ENCODE assay signal across 36 cellular contexts in genomic region chr10:43099928-43100327, GRCh38. TPM values are rescaled to one million over a fixed set of nuclear protein-coding genes. Genes with fewer than 3 reads are reported as not detected.
"Had no signal": no experiment of that assay in that cellular context is flagged by ENCODE, and none has a peak within 500 bp of the region (broad histone marks: within the 10 kb centered on the region; RNA-seq: fewer than 3 reads in every experiment).

No MANE protein-coding gene starts in this region.

- H3K4me3 Mint-ChIP-seq: activated naive CD4-positive, alpha-beta T cell treated with anti-CD3 and anti-CD28 coated beads for 36 hours; activated naive CD4-positive, alpha-beta T cell treated with anti-CD3 and anti-CD28 coated beads, Interleukin-2, amount 10 ng/mL, durations not matched to agents 7 days and 5 days; activated naive CD4-positive, alpha-beta T cell treated with anti-CD3 and anti-CD28 coated beads, Interleukin-2, amount 50 U/mL, for 24 hours; activated naive CD8-positive, alpha-beta T cell; activated naive CD8-positive, alpha-beta T cell treated with anti-CD3 and anti-CD28 coated beads for 36 hours; activated naive CD8-positive, alpha-beta T cell treated with anti-CD3 and anti-CD28 coated beads, Interleukin-2, amount 10 ng/mL, durations not matched to agents 7 days and 5 days; activated naive CD8-positive, alpha-beta T cell treated with anti-CD3 and anti-CD28 coated beads, Interleukin-2, amount 50 U/mL, for 24 hours; activated T-cell treated with anti-CD3 and anti-CD28 coated beads, Interleukin-2, amount 50 U/mL, for 4 hours; activated T-cell treated with anti-CD3 and anti-CD28 coated beads, Interleukin-2, amount 50 U/mL, for 72 hours; activated T-helper 1 cell treated with anti-CD3 and anti-CD28 coated beads, Interleukin-12 subunit alpha, Interleukin-12 subunit beta, Interleukin-2, Interleukin-4 antibody, amounts not matched to agents 30 ng/mL and 10 ng/mL and 1 ng/mL, durations not matched to agents 14 hours and 24 hours and 36 hours; activated T-helper 17 cell treated with anti-CD3 and anti-CD28 coated beads, Interleukin-2, amount 50 U/mL, for 72 hours; central memory CD8-positive, alpha-beta T cell had no signal

- H3K9me3 ChIP-seq: adrenal gland, ascending aorta, body of pancreas, breast epithelium had no signal

- H3K4me1 ChIP-seq: breast epithelium had no signal

- H3K36me3 ChIP-seq: adrenal gland, ascending aorta, brain microvascular endothelial cell, breast epithelium, cardiac muscle cell had no signal

- H3K27me3 ChIP-seq: ascending aorta, body of pancreas had no signal

- ATAC-seq: activated naive CD4-positive, alpha-beta T cell treated with anti-CD3 and anti-CD28 coated beads, Interleukin-2, amount 50 U/mL, for 72 hours; activated naive CD8-positive, alpha-beta T cell treated with anti-CD3 and anti-CD28 coated beads, Interleukin-2, amount 50 U/mL, for 24 hours; activated T-cell treated with anti-CD3 and anti-CD28 coated beads, Interleukin-2, amount 50 U/mL, for 4 hours; activated T-cell treated with anti-CD3 and anti-CD28 coated beads, Interleukin-2, amount 50 U/mL, for 72 hours; activated T-helper 17 cell treated with anti-CD3 and anti-CD28 coated beads, Interleukin-2, amount 50 U/mL, for 72 hours; body of pancreas had no signal

- H3K36me3 Mint-ChIP-seq: activated naive CD4-positive, alpha-beta T cell treated with anti-CD3 and anti-CD28 coated beads, Interleukin-2, amount 10 ng/mL, durations not matched to agents 7 days and 5 days; activated naive CD4-positive, alpha-beta T cell treated with anti-CD3 and anti-CD28 coated beads, Interleukin-2, amount 50 U/mL, for 24 hours; activated naive CD4-positive, alpha-beta T cell treated with anti-CD3 and anti-CD28 coated beads, Interleukin-2, amount 50 U/mL, for 72 hours; activated naive CD8-positive, alpha-beta T cell; activated naive CD8-positive, alpha-beta T cell treated with anti-CD3 and anti-CD28 coated beads for 36 hours; activated naive CD8-positive, alpha-beta T cell treated with anti-CD3 and anti-CD28 coated beads, Interleukin-2, amount 10 ng/mL, durations not matched to agents 7 days and 5 days; brain had no signal

- DNase-seq: activated effector memory CD4-positive, alpha-beta T cell treated with anti-CD3 and anti-CD28 coated beads, Interleukin-2, amount 50 U/mL, for 16 hours; activated effector memory CD4-positive, alpha-beta T cell treated with Interleukin-2 at 50 U/mL for 16 hours; activated gamma-delta T cell; activated gamma-delta T cell treated with Interleukin-2 at 50 U/mL for 16 hours; activated naive CD4-positive, alpha-beta T cell; activated naive CD4-positive, alpha-beta T cell treated with anti-CD3 and anti-CD28 coated beads for 36 hours; activated naive CD4-positive, alpha-beta T cell treated with anti-CD3 and anti-CD28 coated beads, Interleukin-2, amount 10 ng/mL, durations not matched to agents 7 days and 5 days; activated naive CD4-positive, alpha-beta T cell treated with anti-CD3 and anti-CD28 coated beads, Interleukin-2, amount 50 U/mL, for 16 hours; activated naive CD4-positive, alpha-beta T cell treated with Interleukin-2 at 50 U/mL for 16 hours; activated naive CD8-positive, alpha-beta T cell treated with anti-CD3 and anti-CD28 coated beads for 36 hours; activated naive CD8-positive, alpha-beta T cell treated with anti-CD3 and anti-CD28 coated beads, Interleukin-2, amount 10 ng/mL, durations not matched to agents 7 days and 5 days; activated naive CD8-positive, alpha-beta T cell treated with anti-CD3 and anti-CD28 coated beads, Interleukin-2, amount 50 U/mL, for 24 hours; activated T-cell treated with anti-CD3 and anti-CD28 coated beads, Interleukin-2, amount 50 U/mL, for 4 hours; activated T-cell treated with anti-CD3 and anti-CD28 coated beads, Interleukin-2, amount 50 U/mL, for 48 hours; activated T-cell treated with anti-CD3 and anti-CD28 coated beads, Interleukin-2, amount 50 U/mL, for 72 hours; amniotic stem cell; amygdala; anterior cingulate cortex; aorta; body of pancreas; brain microvascular endothelial cell; caudate nucleus; central memory CD4-positive, alpha-beta T cell; cerebellar nuclear complex had no signal

- H3K4me3 ChIP-seq: adrenal gland, ascending aorta, body of pancreas, breast epithelium, cardiac muscle cell had no signal

- H3K27ac ChIP-seq: adrenal gland, ascending aorta, body of pancreas, brain microvascular endothelial cell, breast epithelium, cardiac muscle cell had no signal

- H3K27ac Mint-ChIP-seq: activated naive CD4-positive, alpha-beta T cell treated with anti-CD3 and anti-CD28 coated beads for 36 hours; activated naive CD4-positive, alpha-beta T cell treated with anti-CD3 and anti-CD28 coated beads, Interleukin-2, amount 10 ng/mL, durations not matched to agents 7 days and 5 days; activated naive CD4-positive, alpha-beta T cell treated with anti-CD3 and anti-CD28 coated beads, Interleukin-2, amount 50 U/mL, for 24 hours; activated naive CD4-positive, alpha-beta T cell treated with anti-CD3 and anti-CD28 coated beads, Interleukin-2, amount 50 U/mL, for 72 hours; activated naive CD8-positive, alpha-beta T cell; activated naive CD8-positive, alpha-beta T cell treated with anti-CD3 and anti-CD28 coated beads for 36 hours; activated naive CD8-positive, alpha-beta T cell treated with anti-CD3 and anti-CD28 coated beads, Interleukin-2, amount 10 ng/mL, durations not matched to agents 7 days and 5 days; activated naive CD8-positive, alpha-beta T cell treated with anti-CD3 and anti-CD28 coated beads, Interleukin-2, amount 50 U/mL, for 24 hours; activated T-cell treated with anti-CD3 and anti-CD28 coated beads, Interleukin-2, amount 50 U/mL, for 72 hours; activated T-helper 1 cell treated with anti-CD3 and anti-CD28 coated beads, Interleukin-12 subunit alpha, Interleukin-12 subunit beta, Interleukin-2, Interleukin-4 antibody, amounts not matched to agents 30 ng/mL and 10 ng/mL and 1 ng/mL, durations not matched to agents 14 hours and 24 hours and 36 hours; activated T-helper 17 cell treated with anti-CD3 and anti-CD28 coated beads, Interleukin-2, amount 50 U/mL, for 72 hours; activated T-helper 2 cell treated with anti-CD3 and anti-CD28 coated beads, Interferon-gamma antibody, Interleukin-2, Interleukin-4, amounts not matched to agents 10 μg/mL and 5 μg/mL and 100 μg/mL, durations not matched to agents 14 hours and 24 hours and 36 hours had no signal

- H3K4me1 Mint-ChIP-seq: activated naive CD4-positive, alpha-beta T cell treated with anti-CD3 and anti-CD28 coated beads, Interleukin-2, amount 50 U/mL, for 24 hours; activated naive CD8-positive, alpha-beta T cell treated with anti-CD3 and anti-CD28 coated beads for 36 hours; brain had no signal

RNA-seq across cellular contexts. Expression of gene RET, which starts 23.1 kb away (rescaled TPM):
- total RNA-seq: activated naive CD8-positive, alpha-beta T cell treated with anti-CD3 and anti-CD28 coated beads for 36 hours; ascending aorta had no signal
- polyA plus RNA-seq: cardiac muscle cell had no signal
